In genomic region chr11:76495017-76495416, GRCh38 we compare ENCODE assay signal across 28 cellular contexts.
"Had no signal": no experiment of that assay in that cellular context is flagged by ENCODE, and none has a peak within 500 bp of the region (broad histone marks: within the 10 kb centered on the region; RNA-seq: fewer than 3 reads in every experiment).

No MANE protein-coding gene starts in this region.

- H3K4me1 ChIP-seq: ascending aorta, foreskin keratinocyte, right lobe of liver, uterus had no signal

- ATAC-seq: activated CD4-positive, alpha-beta T cell treated with anti-CD3 and anti-CD28 coated beads for 36 hours; esophagus mucosa; foreskin keratinocyte; heart left ventricle; right lobe of liver; stimulated activated naive CD8-positive, alpha-beta T cell treated with anti-CD3 and anti-CD28 coated beads, Interleukin-15, amount 100 ng/mL, for 72 hours had no signal

- H3K9me3 ChIP-seq: ascending aorta, heart left ventricle, neutrophil, ovary, right lobe of liver, uterus had no signal

- H3K27ac ChIP-seq: ascending aorta, cardiac muscle cell, foreskin keratinocyte, neutrophil, ovary, right lobe of liver, uterus had no signal

- H3K27me3 Mint-ChIP-seq: activated CD4-positive, alpha-beta T cell treated with anti-CD3 and anti-CD28 coated beads for 36 hours; activated naive CD8-positive, alpha-beta T cell treated with anti-CD3 and anti-CD28 coated beads, Interleukin-2, amount 10 ng/mL, durations not matched to agents 7 days and 5 days; brain; progenitor cell of endocrine pancreas; stimulated activated naive CD8-positive, alpha-beta T cell treated with anti-CD3 and anti-CD28 coated beads, Interleukin-15, amount 100 ng/mL, for 72 hours; type B pancreatic cell had no signal

- H3K27ac Mint-ChIP-seq: activated CD4-positive, alpha-beta T cell treated with anti-CD3 and anti-CD28 coated beads for 36 hours; brain; nephron; progenitor cell of endocrine pancreas; type B pancreatic cell had no signal

- DNase-seq: activated CD4-positive, alpha-beta T cell treated with anti-CD3 and anti-CD28 coated beads for 36 hours; activated CD4-positive, CD25-positive, alpha-beta regulatory T cell; activated CD8-positive, alpha-beta memory T cell treated with anti-CD3 and anti-CD28 coated beads, Interleukin-2, amount 50 U/mL, for 48 hours; activated effector memory CD4-positive, alpha-beta T cell treated with Interleukin-2 at 50 U/mL for 16 hours; activated naive CD4-positive, alpha-beta T cell treated with Interleukin-2 at 50 U/mL for 16 hours; activated naive CD8-positive, alpha-beta T cell treated with anti-CD3 and anti-CD28 coated beads, Interleukin-2, amount 10 ng/mL, durations not matched to agents 7 days and 5 days; cortex of kidney; foreskin keratinocyte; heart left ventricle; hypothalamus; mesenchymal stem cell; ovary; right lobe of liver; stimulated activated CD4-positive, alpha-beta T cell treated with anti-CD3 and anti-CD28 coated beads, Interleukin-12 subunit alpha, Interleukin-12 subunit beta, amount 100 ng/mL, for 4 hours; stimulated activated CD4-positive, alpha-beta T cell treated with anti-CD3 and anti-CD28 coated beads, Interleukin-4, amount 100 ng/mL, for 1 hour; stimulated activated naive CD8-positive, alpha-beta T cell treated with anti-CD3 and anti-CD28 coated beads, Interleukin-15, amount 100 ng/mL, for 72 hours; substantia nigra; T-helper 1 cell; uterus had no signal

- H3K36me3 ChIP-seq: ovary, right lobe of liver, uterus had no signal

- H3K4me3 Mint-ChIP-seq: activated CD4-positive, alpha-beta T cell treated with anti-CD3 and anti-CD28 coated beads for 36 hours; activated naive CD8-positive, alpha-beta T cell treated with anti-CD3 and anti-CD28 coated beads, Interleukin-2, amount 10 ng/mL, durations not matched to agents 7 days and 5 days; brain; nephron; stimulated activated naive CD8-positive, alpha-beta T cell treated with anti-CD3 and anti-CD28 coated beads, Interleukin-15, amount 100 ng/mL, for 72 hours; type B pancreatic cell had no signal

- H3K4me1 Mint-ChIP-seq: brain, nephron had no signal

- H3K4me3 ChIP-seq: ascending aorta, cardiac muscle cell, heart left ventricle, ovary, right lobe of liver, skin epidermis, uterus had no signal

- H3K9me3 Mint-ChIP-seq: activated naive CD8-positive, alpha-beta T cell treated with anti-CD3 and anti-CD28 coated beads, Interleukin-2, amount 10 ng/mL, durations not matched to agents 7 days and 5 days; stimulated activated naive CD8-positive, alpha-beta T cell treated with anti-CD3 and anti-CD28 coated beads, Interleukin-15, amount 100 ng/mL, for 72 hours; type B pancreatic cell had no signal

- H3K27me3 ChIP-seq: ascending aorta, cardiac muscle cell, foreskin keratinocyte, heart left ventricle, neutrophil, ovary, right lobe of liver, uterus had no signal
